Comparison of ENCODE assay signal across 18 cellular contexts in genomic region chr17:32206816-32207215, GRCh38. TPM values are rescaled to one million over a fixed set of nuclear protein-coding genes. Genes with fewer than 3 reads are reported as not detected.
DNase-seq lines count a peak whose midpoint lies in the region; ATAC-seq and TF ChIP-seq lines count a peak whose summit lies in the region.
"Had no signal": no experiment of that assay in that cellular context is flagged by ENCODE, and none has a peak within 500 bp of the region (broad histone marks: within the 10 kb centered on the region; RNA-seq: fewer than 3 reads in every experiment).

No MANE protein-coding gene starts in this region.

- H3K9me3 Mint-ChIP-seq in HFFc6: no peaks in the 10 kb centered on the region
- H3K9me3 Mint-ChIP-seq: IgD-negative memory B cell had no signal

- H3K9me3 ChIP-seq in T-helper 17 cell (ENCODE audit: control insufficient read depth, low read length, poor library complexity, severe bottlenecking): no peaks in the 10 kb centered on the region
- H3K9me3 ChIP-seq: SK-N-SH had no signal

- CTCF ChIA-PET in AG04449 (lab: Yijun Ruan, JAX): interaction anchor here (0.9 kb wide), 1 partner anchor 9 kb away, joined by 3 read pairs; no protein-coding TSS in a partner anchor

- DNase-seq in AG04449 (ENCODE audit: low read depth, low spot score): peak; percentile 45
- DNase-seq in HFFc6: no peak
- peak; percentile 24 for DNase-seq in astrocyte of the spinal cord (ENCODE audit: low read depth, low spot score)
- peak; percentile 45 for DNase-seq in fibroblast of the aortic adventitia (ENCODE audit: low read depth)
- no peak for DNase-seq in NCI-H1930 (lab: John Stamatoyannopoulos, UW)
- no peak for DNase-seq in T-helper 17 cell
- DNase-seq: 8988T, DMS 273 treated with DMSO at 0.1 percent for 48 hours, GOT3, NCI-H1417, NCI-H187 treated with DMSO at 0.1 percent for 48 hours, NCI-H748 treated with DMSO at 0.1 percent for 48 hours, PC-3, SK-N-SH had no signal

- H3K4me1 Mint-ChIP-seq in HFFc6 (ENCODE audit: low read depth) (peaks cover 25% of the 10 kb centered on the region), T-helper 17 cell (no peaks in the 10 kb centered on the region)

- no peak overlapping the region for H3K4me3 ChIP-seq in AG04449 (ENCODE audit: low read depth, low read length)
- H3K4me3 ChIP-seq in astrocyte of the spinal cord (ENCODE audit: low read depth, low read length): no peak overlapping the region
- H3K4me3 ChIP-seq in fibroblast of the aortic adventitia (ENCODE audit: low read depth, low read length): no peak overlapping the region

- POLR2A ChIA-PET in AG04449 (lab: Yijun Ruan, JAX): interaction anchor here (0.5 kb wide), 1 partner anchor 193 kb away, joined by 3 read pairs; no protein-coding TSS in a partner anchor

- H3K4me3 Mint-ChIP-seq in HFFc6 (peak overlapping the region; percentile 4; the same call in 1 of the 2 replicates), T-helper 17 cell (no peak overlapping the region)
- H3K4me3 Mint-ChIP-seq: IgD-negative memory B cell had no signal

- H3K36me3 Mint-ChIP-seq in HFFc6 (ENCODE audit: low read depth): peaks cover 16% of the 10 kb centered on the region
- peaks cover 2% of the 10 kb centered on the region for H3K36me3 Mint-ChIP-seq in T-helper 17 cell (ENCODE audit: low read depth)

- in situ Hi-C loops in astrocyte of the spinal cord (cut with HindIII; ENCODE audit: low sequenced_read_pairs): no loop called here

- no peak for TF ChIP-seq CTCF in AG04449 (IDR thresholded peaks at IDR 0.05; ENCODE audit: insufficient read depth, low read length, missing control alignments)
- no peak for TF ChIP-seq CTCF in HFFc6 (IDR thresholded peaks at IDR 0.05)
- TF ChIP-seq CTCF in astrocyte of the spinal cord (IDR thresholded peaks at IDR 0.05; ENCODE audit: low read depth, low read length): no peak
- no peak for TF ChIP-seq CTCF in fibroblast of the aortic adventitia (IDR thresholded peaks at IDR 0.05; ENCODE audit: insufficient read depth, low read length)

- no peaks in the 10 kb centered on the region for H3K27me3 Mint-ChIP-seq in HFFc6 (ENCODE audit: insufficient read depth)
- H3K27me3 Mint-ChIP-seq in T-helper 17 cell: no peaks in the 10 kb centered on the region
- H3K27me3 Mint-ChIP-seq: IgD-negative memory B cell had no signal

- H3K27ac Mint-ChIP-seq in HFFc6: peak overlapping the region; percentile 33; the same call in 1 of the 2 replicates
- H3K27ac Mint-ChIP-seq in T-helper 17 cell: no peak overlapping the region
- H3K27ac Mint-ChIP-seq: IgD-negative memory B cell had no signal

- ATAC-seq in HG03025 (IDR thresholded peaks at IDR 0.05; ENCODE audit: low FRiP score, unreplicated experiment) (no peak), HG02870 (IDR thresholded peaks at IDR 0.05; ENCODE audit: unreplicated experiment) (no peak), T-helper 17 cell (no peak)
- ATAC-seq: PC-3 had no signal

RNA-seq across cellular contexts. Expression of gene RHBDL3, which starts 58.8 kb away (rescaled TPM):
- under 1 TPM in 1 of 6 experiments, not detected in 5; 0.07 TPM for total RNA-seq in HFFc6 (2021; fragmentation: NEBNext Ultra II Directional; extraction: Animal tissue kit (Norgen Biotek cat#: 25700))
- total RNA-seq in fibroblast of the aortic adventitia (ENCODE audit: low replicate concordance) (0.09 TPM in 1 of 2 replicates, not detected in the other), T-helper 17 cell (under 1 TPM; 0.10 to 0.15 TPM)
- total RNA-seq: HT-29, PC-3 had no signal

Comparison
In these comparisons a context has a peak if more than half of its experiments do, and no peak if none do; other contexts are left out.
1. DNase-seq: peak in AG04449 (single experiment), astrocyte of the spinal cord (single experiment) and fibroblast of the aortic adventitia (single experiment); none in HFFc6 (single experiment), NCI-H1930 (0 of 2) and T-helper 17 cell (0 of 3).